ENCODE assay signal across 13 cellular contexts in genomic region chr2:42216712-42217111, GRCh38. TPM values are rescaled to one million over a fixed set of nuclear protein-coding genes. Genes with fewer than 3 reads are reported as not detected.
DNase-seq lines count a peak whose midpoint lies in the region; ATAC-seq, FAIRE-seq and TF ChIP-seq lines count a peak whose summit lies in the region.
"Had no signal": no experiment of that assay in that cellular context is flagged by ENCODE, and none has a peak within 500 bp of the region (broad histone marks: within the 10 kb centered on the region; RNA-seq: fewer than 3 reads in every experiment).

No MANE protein-coding gene starts in this region.

- BruUV-seq in Calu3 (replicated peaks; lab: Mats Ljungman, UMichigan): no TSS peak

- H3K9me3 Mint-ChIP-seq in Calu3 (ENCODE audit: low read depth, unreplicated experiment) (no peaks in the 10 kb centered on the region), nephron (no peaks in the 10 kb centered on the region)
- H3K9me3 Mint-ChIP-seq: IgD-negative memory B cell had no signal

- no peak for FAIRE-seq in bronchial epithelial cell (lab: Jason Lieb, UNC)

- H3K27me3 Mint-ChIP-seq in Calu3 (ENCODE audit: unreplicated experiment) (no peaks in the 10 kb centered on the region), nephron (ENCODE audit: low read depth) (no peaks in the 10 kb centered on the region)
- H3K27me3 Mint-ChIP-seq: brain, IgD-negative memory B cell had no signal

- DNase-seq in Calu3: no peak
- peak; percentile 84 for DNase-seq in MV-4-11 (lab: John Stamatoyannopoulos, UW)
- peak; percentile 59 for DNase-seq in bronchial epithelial cell (ENCODE audit: low read depth)
- no peak for DNase-seq in NCI-H2107 (lab: John Stamatoyannopoulos, UW)
- DNase-seq in stimulated activated CD4-positive, alpha-beta T cell treated with anti-CD3 and anti-CD28 coated beads, Interleukin-4, amount 100 ng/mL, for 1 hour: no peak
- no peak for DNase-seq in amniotic stem cell (lab: John Stamatoyannopoulos, UW)
- DNase-seq: NCI-H510A had no signal

- no peaks in the 10 kb centered on the region for H3K27me3 ChIP-seq in bronchial epithelial cell (ENCODE audit: control insufficient read depth, insufficient read depth, low read length)

- H3K4me1 Mint-ChIP-seq in Calu3 (ENCODE audit: low read depth, unreplicated experiment): peaks cover 7% of the 10 kb centered on the region
- peaks cover 38% of the 10 kb centered on the region for H3K4me1 Mint-ChIP-seq in nephron

- no peak overlapping the region for H3K4me3 Mint-ChIP-seq in Calu3 (ENCODE audit: low read depth, unreplicated experiment)
- H3K4me3 Mint-ChIP-seq in nephron: no peak overlapping the region
- H3K4me3 Mint-ChIP-seq: IgD-negative memory B cell, mesothelial cell of epicardium had no signal

- intact Hi-C loops in Calu3 (cut with micrococcal nuclease; ENCODE audit: unreplicated experiment): no loop called here

- CTCF ChIA-PET in Calu3 (lab: Charles Lee): interaction anchor here (0.7 kb wide), 1 partner anchor 347 kb away, joined by 3 read pairs; no protein-coding TSS in a partner anchor

- H3K36me3 Mint-ChIP-seq in Calu3 (ENCODE audit: insufficient read depth, unreplicated experiment) (peaks cover 5% of the 10 kb centered on the region), nephron (ENCODE audit: low read depth) (peaks cover 20% of the 10 kb centered on the region)
- H3K36me3 Mint-ChIP-seq: IgD-negative memory B cell had no signal

- H3K27ac Mint-ChIP-seq in Calu3 (ENCODE audit: unreplicated experiment): peak overlapping the region; percentile 77
- peak overlapping the region in 2 of 3 experiments; percentile 38 to 58 for H3K27ac Mint-ChIP-seq in nephron
- H3K27ac Mint-ChIP-seq: IgD-negative memory B cell, mesothelial cell of epicardium had no signal

- H3K4me3 ChIP-seq in bronchial epithelial cell (ENCODE audit: low read depth, low read length): no peak overlapping the region

- no peak for TF ChIP-seq CTCF in Calu3 (IDR thresholded peaks at IDR 0.05; ENCODE audit: unreplicated experiment)
- no peak for TF ChIP-seq CTCF in bronchial epithelial cell (IDR thresholded peaks at IDR 0.05; ENCODE audit: insufficient read depth, low read length, severe bottlenecking)
- TF ChIP-seq CTCF in nephron (IDR thresholded peaks at IDR 0.05; ENCODE audit: unreplicated experiment in 3 of 3): no peak

- ATAC-seq in GM18520 (IDR thresholded peaks at IDR 0.05; ENCODE audit: unreplicated experiment): no peak
- ATAC-seq: sciatic nerve had no signal

- H3K36me3 ChIP-seq in bronchial epithelial cell (ENCODE audit: control insufficient read depth, insufficient read depth, low read length): no peaks in the 10 kb centered on the region

RNA-seq across cellular contexts. Expression of gene EML4, which starts 47.6 kb away (rescaled TPM):
- total RNA-seq in Calu3 (2022) (68.2 and 89.6 TPM in 2 replicates), bronchial epithelial cell (26.3 and 31.9 TPM in 2 replicates)

Comparison
In these comparisons a context has a peak if more than half of its experiments do, and no peak if none do; other contexts are left out.
1. DNase-seq: peak in MV-4-11 (single experiment) and bronchial epithelial cell (single experiment); none in Calu3 (single experiment), NCI-H2107 (single experiment), stimulated activated CD4-positive, alpha-beta T cell treated with anti-CD3 and anti-CD28 coated beads, Interleukin-4, amount 100 ng/mL, for 1 hour (single experiment) and amniotic stem cell (single experiment).